ENCODE assay signal across 16 cellular contexts in the genomic region with DNA sequence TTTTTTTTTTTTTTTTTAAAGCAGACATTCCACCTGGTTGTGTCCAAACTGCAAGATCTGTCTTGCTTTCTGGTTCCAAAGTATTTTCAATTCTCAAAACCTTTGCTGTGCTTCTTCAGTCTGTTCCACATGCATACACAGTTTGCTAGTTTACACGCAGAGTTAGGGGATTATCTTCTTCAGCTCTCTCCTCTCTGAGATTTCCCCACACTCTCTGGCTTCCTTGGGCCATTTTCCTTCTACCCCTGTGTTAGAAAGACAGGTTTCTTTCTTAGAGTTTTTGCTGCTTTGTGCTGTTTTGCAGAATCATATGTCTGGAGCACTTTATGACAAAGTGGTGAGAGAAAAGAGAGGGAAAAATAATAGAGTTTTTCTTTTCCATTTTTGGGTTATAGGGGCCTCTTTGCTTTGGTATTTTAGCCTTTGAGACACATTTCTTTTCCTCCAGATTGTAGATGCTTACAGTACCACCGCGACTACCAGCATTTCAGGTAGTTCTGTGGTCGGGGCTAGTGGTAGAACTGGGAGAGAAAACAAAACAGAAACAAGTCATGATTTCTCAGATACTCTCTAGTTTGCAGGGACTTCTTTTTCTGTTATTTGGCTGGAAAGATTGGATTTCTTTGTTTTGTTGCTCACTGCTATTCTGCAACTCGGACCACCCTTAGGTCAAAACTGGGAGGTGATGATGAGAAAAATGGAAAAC.
DNase-seq lines count a peak whose midpoint lies in the region; ATAC-seq and FAIRE-seq lines count a peak whose summit lies in the region.
"Had no signal": no experiment of that assay in that cellular context is flagged by ENCODE, and none has a peak within 500 bp of the region (broad histone marks: within the 10 kb centered on the region; RNA-seq: fewer than 3 reads in every experiment).

No MANE protein-coding gene starts in this region.

- DNase-seq in activated CD8-positive, alpha-beta T cell treated with anti-CD3 and anti-CD28 coated beads, Interleukin-2, amount 10 ng/mL, durations not matched to agents 7 days and 5 days, result peak; percentile 28
- no peak for DNase-seq in SK-N-DZ (ENCODE audit: low spot score)
- no peak for DNase-seq in RCC 7860 (ENCODE audit: low spot score)
- DNase-seq: activated CD8-positive, alpha-beta memory T cell treated with anti-CD3 and anti-CD28 coated beads, Interleukin-2, amount 50 U/mL, for 4 hours; NCI-H1417; NCI-H345; psoas muscle; SK-N-SH; WERI-Rb-1 had no signal

- POLR2A ChIA-PET in activated CD8-positive, alpha-beta T cell treated with anti-CD3 and anti-CD28 coated beads, Interleukin-2, amount 10 ng/mL, durations not matched to agents 7 days and 5 days (lab: Charles Lee), result no interaction called here

- peak overlapping the region; percentile 62 for H3K27ac Mint-ChIP-seq in activated CD8-positive, alpha-beta T cell treated with anti-CD3 and anti-CD28 coated beads, Interleukin-2, amount 10 ng/mL, durations not matched to agents 7 days and 5 days
- H3K27ac Mint-ChIP-seq: activated naive CD4-positive, alpha-beta T cell treated with anti-CD3 and anti-CD28 coated beads, Interleukin-2, amount 50 U/mL, for 72 hours had no signal

- peaks cover 11% of the 10 kb centered on the region for H3K4me1 Mint-ChIP-seq in activated CD8-positive, alpha-beta T cell treated with anti-CD3 and anti-CD28 coated beads, Interleukin-2, amount 10 ng/mL, durations not matched to agents 7 days and 5 days (ENCODE audit: low read depth)

- no peak for FAIRE-seq in RCC 7860 (lab: Jason Lieb, UNC)
- FAIRE-seq: K562 had no signal

- peak; percentile 90 for ATAC-seq in GM18498 (IDR thresholded peaks at IDR 0.05; ENCODE audit: unreplicated experiment)
- ATAC-seq in GM21367 (IDR thresholded peaks at IDR 0.05; ENCODE audit: unreplicated experiment), result peak; percentile 70
- peak; percentile 68 for ATAC-seq in HG02981 (IDR thresholded peaks at IDR 0.05; ENCODE audit: unreplicated experiment)
- no peak for ATAC-seq in activated CD8-positive, alpha-beta T cell treated with anti-CD3 and anti-CD28 coated beads, Interleukin-2, amount 10 ng/mL, durations not matched to agents 7 days and 5 days
- ATAC-seq in HG02970 (IDR thresholded peaks at IDR 0.05; ENCODE audit: low FRiP score, unreplicated experiment), result no peak
- ATAC-seq in GM18873 (IDR thresholded peaks at IDR 0.05; ENCODE audit: low FRiP score, unreplicated experiment), result no peak
- ATAC-seq: activated naive CD4-positive, alpha-beta T cell treated with anti-CD3 and anti-CD28 coated beads, Interleukin-2, amount 50 U/mL, for 72 hours; K562; psoas muscle had no signal

- peaks cover 6% of the 10 kb centered on the region for H3K9me3 Mint-ChIP-seq in activated CD8-positive, alpha-beta T cell treated with anti-CD3 and anti-CD28 coated beads, Interleukin-2, amount 10 ng/mL, durations not matched to agents 7 days and 5 days (ENCODE audit: insufficient read depth)

- H3K27me3 Mint-ChIP-seq in activated CD8-positive, alpha-beta T cell treated with anti-CD3 and anti-CD28 coated beads, Interleukin-2, amount 10 ng/mL, durations not matched to agents 7 days and 5 days (ENCODE audit: low read depth), result no peaks in the 10 kb centered on the region

- CTCF ChIA-PET in activated CD8-positive, alpha-beta T cell treated with anti-CD3 and anti-CD28 coated beads, Interleukin-2, amount 10 ng/mL, durations not matched to agents 7 days and 5 days (lab: Charles Lee), result no interaction called here

- no peak overlapping the region for H3K4me3 Mint-ChIP-seq in activated CD8-positive, alpha-beta T cell treated with anti-CD3 and anti-CD28 coated beads, Interleukin-2, amount 10 ng/mL, durations not matched to agents 7 days and 5 days

- H3K36me3 Mint-ChIP-seq in activated CD8-positive, alpha-beta T cell treated with anti-CD3 and anti-CD28 coated beads, Interleukin-2, amount 10 ng/mL, durations not matched to agents 7 days and 5 days (ENCODE audit: low read depth), result peaks cover 53% of the 10 kb centered on the region

Comparison
In these comparisons a context has a peak if more than half of its experiments do, and no peak if none do; other contexts are left out.
1. ATAC-seq: peak in GM18498 (single experiment), GM21367 (single experiment) and HG02981 (single experiment); none in activated CD8-positive, alpha-beta T cell treated with anti-CD3 and anti-CD28 coated beads, Interleukin-2, amount 10 ng/mL, durations not matched to agents 7 days and 5 days (single experiment), HG02970 (single experiment) and GM18873 (single experiment).